Comparison of ENCODE assay signal across 8 cellular contexts in genomic region chr1:53328009-53328489, GRCh38. TPM values are rescaled to one million over a fixed set of nuclear protein-coding genes. Genes with fewer than 3 reads are reported as not detected.
A peak's percentile ranks its signal among the peaks of the same experiment; 100 is the strongest.
DNase-seq lines count a peak whose midpoint lies in the region; ATAC-seq and TF ChIP-seq lines count a peak whose summit lies in the region.

Gene LRP8 (minus strand): TSS chr1:53328070. CDS start chr1:53327912, 158 bp downstream.

- H3K4me1 ChIP-seq in A673 (ENCODE audit: insufficient read depth, low read length, poor library complexity, severe bottlenecking) (peaks cover 9% of the 10 kb centered on the region), mesendoderm (ENCODE audit: control insufficient read depth, low read depth, low read length) (peaks cover 13% of the 10 kb centered on the region)

- DNase-seq in A673 (ENCODE audit: low spot score), result peak; percentile 67
- peak; percentile 79 for DNase-seq in NCI-H748 (lab: John Stamatoyannopoulos, UW; ENCODE audit: unreplicated experiment)
- DNase-seq in activated CD8-positive, alpha-beta T cell treated with anti-CD3 and anti-CD28 coated beads for 36 hours, result peak; percentile 87
- DNase-seq in effector CD8-positive, alpha-beta T cell (lab: John Stamatoyannopoulos, UW), result peak; percentile 43
- DNase-seq in mesendoderm, result peak; percentile 80
- peak; percentile 58 to 66 for DNase-seq in stimulated activated CD8-positive, alpha-beta memory T cell treated with anti-CD3 and anti-CD28 coated beads, Interleukin-15, amount 100 ng/mL, for 4 hours (ENCODE audit: low read depth in 2 of 2)

- peaks cover 26% of the 10 kb centered on the region for H3K79me1 ChIP-seq in mesendoderm (ENCODE audit: low read length)

- peaks cover 13% of the 10 kb centered on the region for H3K4me1 Mint-ChIP-seq in activated CD8-positive, alpha-beta T cell treated with anti-CD3 and anti-CD28 coated beads for 36 hours (ENCODE audit: low read depth)

- peak within 1 kb of the TSS; percentile 93 for H3K9ac ChIP-seq in mesendoderm (ENCODE audit: low read length)

- H2BK5ac ChIP-seq in mesendoderm (ENCODE audit: low read length), result peak within 1 kb of the TSS; percentile 90

- BruUV-seq in A673 (replicated peaks; lab: Mats Ljungman, UMichigan), result no TSS peak

- CTCF ChIA-PET in A673 (lab: Charles Lee), result no interaction called here
- CTCF ChIA-PET in activated CD8-positive, alpha-beta T cell treated with anti-CD3 and anti-CD28 coated beads for 36 hours (lab: Charles Lee), result no interaction called here

- H4K8ac ChIP-seq in mesendoderm (ENCODE audit: low read depth, low read length), result peak within 1 kb of the TSS; percentile 28

- H2BK15ac ChIP-seq in mesendoderm (replicated peaks; ENCODE audit: low read depth), result no peak within 1 kb of the TSS

- peak within 1 kb of the TSS; percentile 97 for H3K23ac ChIP-seq in mesendoderm (ENCODE audit: low read length)

- no peak for TF ChIP-seq CTCF in A673 (conservative IDR thresholded peaks at IDR 0.05; ENCODE audit: low read depth, low read length)
- TF ChIP-seq CTCF in activated CD8-positive, alpha-beta T cell treated with anti-CD3 and anti-CD28 coated beads for 36 hours (IDR thresholded peaks at IDR 0.05), result no peak

- H3K27ac ChIP-seq in A673 (ENCODE audit: low read depth, low read length, poor library complexity, severe bottlenecking) (peak within 1 kb of the TSS; percentile 84), mesendoderm (ENCODE audit: low read depth, low read length) (peak within 1 kb of the TSS; percentile 96)

- peak within 1 kb of the TSS; percentile 80 for H3K4me3 ChIP-seq in A673 (ENCODE audit: low read depth, low read length, poor library complexity, severe bottlenecking)
- peak within 1 kb of the TSS; percentile 72 for H3K4me3 ChIP-seq in mesendoderm (ENCODE audit: low read length)

- peaks cover 33% of the 10 kb centered on the region for H3K36me3 Mint-ChIP-seq in activated CD8-positive, alpha-beta T cell treated with anti-CD3 and anti-CD28 coated beads for 36 hours (ENCODE audit: low read depth)

- H3K18ac ChIP-seq in mesendoderm (ENCODE audit: low read length), result peak within 1 kb of the TSS; percentile 54

- WGBS in mesendoderm (ENCODE audit: extremely low coverage, insufficient coverage, low lambda C conversion rate), result no CpG with 5 or more reads among the region's 50 CpGs

- H3K27me3 ChIP-seq in A673 (replicated peaks; ENCODE audit: insufficient read depth, low read depth, low read length, poor library complexity) (no peaks in the 10 kb centered on the region), mesendoderm (ENCODE audit: insufficient read depth, low read length, poor library complexity) (no peaks in the 10 kb centered on the region)

- no peaks in the 10 kb centered on the region for H3K36me3 ChIP-seq in A673 (ENCODE audit: insufficient read depth, low read length, poor library complexity, severe bottlenecking)
- H3K36me3 ChIP-seq in mesendoderm (ENCODE audit: control insufficient read depth, insufficient read depth, low read length), result peaks cover 20% of the 10 kb centered on the region

- peak within 1 kb of the TSS; percentile 97 for H3K27ac Mint-ChIP-seq in activated CD8-positive, alpha-beta T cell treated with anti-CD3 and anti-CD28 coated beads for 36 hours

- POLR2A ChIA-PET in A673 (lab: Charles Lee; ENCODE audit: low non-redundant PET), result no interaction called here
- POLR2A ChIA-PET in activated CD8-positive, alpha-beta T cell treated with anti-CD3 and anti-CD28 coated beads for 36 hours (lab: Charles Lee), result interaction anchor here (1.1 to 3.3 kb wide), 4 partner anchors 9 to 68 kb away, joined by 4 to 20 read pairs (median 10); no protein-coding TSS in a partner anchor

- peak within 1 kb of the TSS; percentile 8 for H2AK5ac ChIP-seq in mesendoderm (ENCODE audit: low read length)

- H4K5ac ChIP-seq in mesendoderm (ENCODE audit: low read length), result no peak within 1 kb of the TSS

- H3K56ac ChIP-seq in mesendoderm (ENCODE audit: low read length), result peak within 1 kb of the TSS; percentile 98

- ATAC-seq in GM18907 (IDR thresholded peaks at IDR 0.05; ENCODE audit: unreplicated experiment) (peak; percentile 39), HG03139 (IDR thresholded peaks at IDR 0.05; ENCODE audit: unreplicated experiment) (peak; percentile 35)
- ATAC-seq in activated CD8-positive, alpha-beta T cell treated with anti-CD3 and anti-CD28 coated beads for 36 hours, result peak; percentile 48

- H3K4ac ChIP-seq in mesendoderm (ENCODE audit: low read depth, low read length), result peak within 1 kb of the TSS; percentile 99

- no peaks in the 10 kb centered on the region for H3K9me3 ChIP-seq in A673 (ENCODE audit: low read depth, low read length, poor library complexity, severe bottlenecking)

- no peaks in the 10 kb centered on the region for H3K9me3 Mint-ChIP-seq in activated CD8-positive, alpha-beta T cell treated with anti-CD3 and anti-CD28 coated beads for 36 hours

- H3K4me3 Mint-ChIP-seq in activated CD8-positive, alpha-beta T cell treated with anti-CD3 and anti-CD28 coated beads for 36 hours, result peak within 1 kb of the TSS; percentile 97

- peaks cover 37% of the 10 kb centered on the region for H3K79me2 ChIP-seq in mesendoderm (ENCODE audit: control insufficient read depth, insufficient read depth, low read length)

- intact Hi-C loops in A673 (cut with micrococcal nuclease; ENCODE audit: unreplicated experiment), result no loop called here
- intact Hi-C loops in activated CD8-positive, alpha-beta T cell treated with anti-CD3 and anti-CD28 coated beads for 36 hours (cut with micrococcal nuclease), result loop anchor here (5.0 kb wide), 1 partner anchor 64 kb away; no protein-coding TSS in a partner anchor

- H3K27me3 Mint-ChIP-seq in activated CD8-positive, alpha-beta T cell treated with anti-CD3 and anti-CD28 coated beads for 36 hours, result no peaks in the 10 kb centered on the region

- H3K4me2 ChIP-seq in mesendoderm (ENCODE audit: low read length), result peak within 1 kb of the TSS; percentile 64

- peak within 1 kb of the TSS; percentile 10 for H2BK120ac ChIP-seq in mesendoderm (ENCODE audit: low read depth, low read length)

RNA-seq across cellular contexts. Expression of gene LRP8, which starts in this region (rescaled TPM):
- total RNA-seq in A673 (2021), result 24.6 and 24.7 TPM in 2 replicates
- 10 to 100 TPM; 39.9 to 41.6 TPM for total RNA-seq in activated CD8-positive, alpha-beta T cell treated with anti-CD3 and anti-CD28 coated beads for 36 hours
- 54.5 TPM for polyA plus RNA-seq in mesendoderm (2013, experiment 1 of 2)
- 55.5 TPM for polyA plus RNA-seq in mesendoderm (2013, experiment 2 of 2)

Comparison
In these comparisons a context has a peak if more than half of its experiments do, and no peak if none do; other contexts are left out.
1. Peak in every context shown above with its lines: DNase-seq, ATAC-seq, H3K4me3 ChIP-seq and H3K27ac ChIP-seq.